9 cellular contexts compared by ENCODE assay signal in the genomic region with DNA sequence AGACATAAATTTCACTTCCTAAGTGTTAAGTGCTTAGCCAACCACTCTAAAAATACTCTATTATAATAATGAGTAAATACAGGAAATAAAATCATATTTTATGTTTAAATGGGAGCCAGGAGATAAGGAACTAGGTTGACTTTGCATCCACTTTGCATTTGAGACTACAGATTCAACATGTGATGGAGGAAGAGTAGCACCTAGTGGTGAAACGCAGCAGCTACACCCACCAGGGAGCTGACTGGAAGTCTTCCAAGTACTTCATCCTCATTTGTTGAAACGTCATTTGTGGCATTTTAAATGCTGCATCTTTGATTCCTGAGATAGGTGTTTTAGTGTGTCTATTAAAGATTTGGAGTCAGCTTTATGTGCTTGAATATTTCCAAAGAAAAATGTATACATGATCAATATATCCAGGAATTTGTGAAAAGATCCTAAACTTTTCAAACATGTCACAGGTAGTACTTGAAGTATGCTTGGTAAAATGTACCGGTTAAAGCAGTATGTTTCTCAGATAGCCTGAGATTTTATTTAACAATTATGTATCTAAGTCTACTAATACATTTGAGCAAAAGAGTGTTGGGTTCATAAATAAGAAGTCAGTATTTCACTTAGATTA. TPM values are rescaled to one million over a fixed set of nuclear protein-coding genes. Genes with fewer than 3 reads are reported as not detected.
A peak's percentile ranks its signal among the peaks of the same experiment; 100 is the strongest.
DNase-seq lines count a peak whose midpoint lies in the region; ATAC-seq, FAIRE-seq and TF ChIP-seq lines count a peak whose summit lies in the region.
"Had no signal": no experiment of that assay in that cellular context is flagged by ENCODE, and none has a peak within 500 bp of the region (broad histone marks: within the 10 kb centered on the region; RNA-seq: fewer than 3 reads in every experiment).

No MANE protein-coding gene starts in this region.

- H3K9me3 ChIP-seq in H1 (ENCODE audit: insufficient read depth in 2 of 2, low read depth in 1 of 2, low read length in 1 of 2): peaks cover 7 to 9% of the 10 kb centered on the region in 2 experiments; a peak in 3 of 4 replicates
- peaks cover 6% of the 10 kb centered on the region for H3K9me3 ChIP-seq in mucosa of descending colon

- H3K4me3 ChIP-seq in H1 (ENCODE audit: extremely low read depth in 1 of 4, insufficient read depth in 2 of 4, low read depth in 3 of 4, low read length in 4 of 4): no peak overlapping the region
- no peak overlapping the region for H3K4me3 ChIP-seq in mucosa of descending colon

- no peaks in the 10 kb centered on the region for H3K27me3 ChIP-seq in H1 (replicated peaks in 1 of 4; ENCODE audit: control insufficient read depth in 3 of 4, extremely low read depth in 1 of 4, insufficient read depth in 3 of 4, low read length in 3 of 4)

- no peak overlapping the region for H3K4me3 Mint-ChIP-seq in activated CD8-positive, alpha-beta T cell treated with anti-CD3 and anti-CD28 coated beads, Interleukin-2, amount 10 ng/mL, durations not matched to agents 7 days and 5 days
- no peak overlapping the region for H3K4me3 Mint-ChIP-seq in stimulated activated memory B cell treated with anti-CD40 and anti-IgM and Interleukin-4, amounts not matched to agents 10 μg/mL and 1 μg/mL and 100 μg/mL, for 72 hours

- no peak overlapping the region for H2AK5ac ChIP-seq in H1 (ENCODE audit: low read depth, low read length)

- no peak overlapping the region for H3K14ac ChIP-seq in H1 (ENCODE audit: insufficient read length)

- no peaks in the 10 kb centered on the region for H4K20me1 ChIP-seq in H1 (replicated peaks in 1 of 2; ENCODE audit: control insufficient read depth in 1 of 2, insufficient read depth in 2 of 2, low read length in 2 of 2)

- no peak overlapping the region for H3K9ac ChIP-seq in H1 (replicated peaks in 1 of 4; ENCODE audit: extremely low read depth in 1 of 4, low read depth in 3 of 4, low read length in 3 of 4)

- H2BK12ac ChIP-seq in H1 (ENCODE audit: low read depth, low read length): no peak overlapping the region

- no peaks in the 10 kb centered on the region for H3K4me1 Mint-ChIP-seq in activated CD8-positive, alpha-beta T cell treated with anti-CD3 and anti-CD28 coated beads, Interleukin-2, amount 10 ng/mL, durations not matched to agents 7 days and 5 days (ENCODE audit: low read depth)
- no peaks in the 10 kb centered on the region for H3K4me1 Mint-ChIP-seq in stimulated activated memory B cell treated with anti-CD40 and anti-IgM and Interleukin-4, amounts not matched to agents 10 μg/mL and 1 μg/mL and 100 μg/mL, for 72 hours

- H3K4me1 ChIP-seq in H1 (replicated peaks in 1 of 4; ENCODE audit: control insufficient read depth in 3 of 4, insufficient read depth in 4 of 4, low read length in 3 of 4) (no peaks in the 10 kb centered on the region), mucosa of descending colon (ENCODE audit: low read depth) (no peaks in the 10 kb centered on the region)

- H3K23me2 ChIP-seq in H1 (ENCODE audit: low read depth, low read length): peaks cover 3% of the 10 kb centered on the region; the same call in 1 of the 2 replicates

- H3K4me2 ChIP-seq in H1 (ENCODE audit: insufficient read depth in 1 of 2, low read depth in 2 of 2, low read length in 2 of 2): no peak overlapping the region

- no peak overlapping the region for H2AFZ ChIP-seq in H1 (ENCODE audit: low read length)

- TF ChIP-seq POLR2A in H1 (IDR thresholded peaks at IDR 0.05; ENCODE audit: control extremely low read depth in 1 of 2, low read depth in 2 of 2, low read length in 2 of 2): no peak

- no peak overlapping the region for H4K5ac ChIP-seq in H1 (ENCODE audit: insufficient read length, low read depth, low read length)

- FAIRE-seq in H1 (lab: Jason Lieb, UNC): peak; percentile 92

- no peak overlapping the region for H3K4ac ChIP-seq in H1 (replicated peaks; ENCODE audit: insufficient read length, low read depth, low read length)

- intact Hi-C loops in mucosa of descending colon (cut with DNase I, micrococcal nuclease): loop anchor here (5.0 to 10.0 kb wide), 3 partner anchors 239 to 1026 kb away; no protein-coding TSS in a partner anchor

- no peak for TF ChIP-seq EP300 in H1 (IDR thresholded peaks at IDR 0.05; ENCODE audit: borderline replicate concordance in 1 of 2, low read depth in 2 of 2, low read length in 2 of 2)

- H3K36me3 ChIP-seq in H1 (ENCODE audit: control insufficient read depth in 2 of 4, insufficient read depth in 4 of 4, low read length in 3 of 4) (no peaks in the 10 kb centered on the region), mucosa of descending colon (ENCODE audit: low read depth) (no peaks in the 10 kb centered on the region)

- H3K27me3 Mint-ChIP-seq in activated CD8-positive, alpha-beta T cell treated with anti-CD3 and anti-CD28 coated beads, Interleukin-2, amount 10 ng/mL, durations not matched to agents 7 days and 5 days (ENCODE audit: low read depth): peaks cover 24% of the 10 kb centered on the region
- H3K27me3 Mint-ChIP-seq in stimulated activated memory B cell treated with anti-CD40 and anti-IgM and Interleukin-4, amounts not matched to agents 10 μg/mL and 1 μg/mL and 100 μg/mL, for 72 hours: peaks cover 23% of the 10 kb centered on the region

- H4K8ac ChIP-seq in H1 (ENCODE audit: extremely low read depth, insufficient read depth, low read length): no peak overlapping the region

- DNase-seq in COR-L47 (lab: John Stamatoyannopoulos, UW) (peak; percentile 54), H1 (ENCODE audit: low read depth in 1 of 2, low spot score in 2 of 2) (peak; percentile 41 to 75), mucosa of descending colon (peak in 2 of 3 donors; percentile 63 to 81)
- peak; percentile 44 for DNase-seq in NK-92 treated with Interleukin-12 subunit alpha and Interleukin-12 subunit beta, amount 100 ng/mL, for 24 hours (lab: John Stamatoyannopoulos, UW)
- DNase-seq in activated CD8-positive, alpha-beta T cell treated with anti-CD3 and anti-CD28 coated beads, Interleukin-2, amount 10 ng/mL, durations not matched to agents 7 days and 5 days: peak; percentile 78

- no peak overlapping the region for H3K18ac ChIP-seq in H1 (ENCODE audit: extremely low read depth, low read length)

- no peaks in the 10 kb centered on the region for H3K79me2 ChIP-seq in H1 (ENCODE audit: control insufficient read depth in 1 of 2, insufficient read depth in 2 of 2, low read length in 2 of 2)

- no peak overlapping the region for H2BK5ac ChIP-seq in H1 (ENCODE audit: low read depth, low read length)

- H2BK120ac ChIP-seq in H1 (replicated peaks; ENCODE audit: low read depth, low read length): no peak overlapping the region

- CTCF ChIA-PET in activated CD8-positive, alpha-beta T cell treated with anti-CD3 and anti-CD28 coated beads, Interleukin-2, amount 10 ng/mL, durations not matched to agents 7 days and 5 days (lab: Charles Lee): interaction anchor here (0.7 to 1.5 kb wide), 26 partner anchors 9 to 1208 kb away, joined by 3 to 12 read pairs (median 4); a partner anchor contains a TSS
- CTCF ChIA-PET in H1 (lab: Charles Lee; ENCODE audit: partially characterized antibody): interaction anchor here (0.8 to 2.7 kb wide), 21 partner anchors 9 to 1206 kb away, joined by 3 to 16 read pairs (median 5); a partner anchor contains a TSS

- TF ChIP-seq RAD21 in H1 (IDR thresholded peaks at IDR 0.05 in 1 of 2, conservative IDR thresholded peaks at IDR 0.05 in 1 of 2; ENCODE audit: low read depth in 2 of 2, low read length in 2 of 2): peak; percentile 98 to 99

- ATAC-seq in GM19467 (IDR thresholded peaks at IDR 0.05; ENCODE audit: unreplicated experiment): peak; percentile 92
- ATAC-seq in HG03521 (IDR thresholded peaks at IDR 0.05; ENCODE audit: unreplicated experiment): peak; percentile 92
- ATAC-seq in activated CD8-positive, alpha-beta T cell treated with anti-CD3 and anti-CD28 coated beads, Interleukin-2, amount 10 ng/mL, durations not matched to agents 7 days and 5 days: peak; percentile 61
- peak; percentile 93 for ATAC-seq in mucosa of descending colon
- ATAC-seq in stimulated activated memory B cell treated with anti-CD40 and anti-IgM and Interleukin-4, amounts not matched to agents 10 μg/mL and 1 μg/mL and 100 μg/mL, for 72 hours: peak; percentile 62

- TF ChIP-seq CTCF in H1 (IDR thresholded peaks at IDR 0.05; ENCODE audit: control extremely low read depth in 1 of 3, insufficient read depth in 1 of 3, low read depth in 1 of 3, low read length in 3 of 3) (peak; percentile 75 to 99 (median 82)), mucosa of descending colon (IDR thresholded peaks at IDR 0.05) (peak; percentile 90)

- H3K23ac ChIP-seq in H1 (ENCODE audit: insufficient read length): no peak overlapping the region

- POLR2A ChIA-PET in activated CD8-positive, alpha-beta T cell treated with anti-CD3 and anti-CD28 coated beads, Interleukin-2, amount 10 ng/mL, durations not matched to agents 7 days and 5 days (lab: Charles Lee): no interaction called here
- POLR2A ChIA-PET in H1 (lab: Charles Lee; ENCODE audit: partially characterized antibody): no interaction called here

- no peak overlapping the region for H3K27ac ChIP-seq in H1 (ENCODE audit: low read depth, low read length)

- H4K91ac ChIP-seq in H1 (replicated peaks; ENCODE audit: insufficient read length, low read length): no peak overlapping the region

- H3K79me1 ChIP-seq in H1 (ENCODE audit: low read depth, low read length): no peaks in the 10 kb centered on the region

- H2BK15ac ChIP-seq in H1 (ENCODE audit: low read length): no peak overlapping the region

- H3K56ac ChIP-seq in H1 (replicated peaks; ENCODE audit: insufficient read length, low read depth, low read length): no peak overlapping the region

- peaks cover 6% of the 10 kb centered on the region for H3K9me3 Mint-ChIP-seq in activated CD8-positive, alpha-beta T cell treated with anti-CD3 and anti-CD28 coated beads, Interleukin-2, amount 10 ng/mL, durations not matched to agents 7 days and 5 days (ENCODE audit: insufficient read depth)
- H3K9me3 Mint-ChIP-seq in stimulated activated memory B cell treated with anti-CD40 and anti-IgM and Interleukin-4, amounts not matched to agents 10 μg/mL and 1 μg/mL and 100 μg/mL, for 72 hours: peaks cover 6% of the 10 kb centered on the region

- H2BK20ac ChIP-seq in H1 (ENCODE audit: low read length): no peak overlapping the region

- H3K36me3 Mint-ChIP-seq in activated CD8-positive, alpha-beta T cell treated with anti-CD3 and anti-CD28 coated beads, Interleukin-2, amount 10 ng/mL, durations not matched to agents 7 days and 5 days (ENCODE audit: low read depth): peaks cover 2% of the 10 kb centered on the region
- H3K36me3 Mint-ChIP-seq in stimulated activated memory B cell treated with anti-CD40 and anti-IgM and Interleukin-4, amounts not matched to agents 10 μg/mL and 1 μg/mL and 100 μg/mL, for 72 hours: peaks cover 7% of the 10 kb centered on the region

- 36% methylated on average over 3 of the region's 3 CpGs; no CpG with 5 or more reads in 1 of the 2 experiments for WGBS in H1 (ENCODE audit: extremely low coverage in 1 of 2, insufficient coverage in 1 of 2, insufficient read length in 1 of 2, insufficient replicate concordance in 2 of 2, low coverage in 1 of 2, low lambda C conversion rate in 2 of 2, missing lambda C conversion rate in 1 of 2), 2 experiments

- H3K27ac Mint-ChIP-seq in activated CD8-positive, alpha-beta T cell treated with anti-CD3 and anti-CD28 coated beads, Interleukin-2, amount 10 ng/mL, durations not matched to agents 7 days and 5 days: no peak overlapping the region
- no peak overlapping the region for H3K27ac Mint-ChIP-seq in stimulated activated memory B cell treated with anti-CD40 and anti-IgM and Interleukin-4, amounts not matched to agents 10 μg/mL and 1 μg/mL and 100 μg/mL, for 72 hours

RNA-seq across cellular contexts. Expression of a gene that starts 17.4 kb away (rescaled TPM):
- 1 to 10 TPM; 5.8 to 6.3 TPM for total RNA-seq in activated CD8-positive, alpha-beta T cell treated with anti-CD3 and anti-CD28 coated beads, Interleukin-2, amount 10 ng/mL, durations not matched to agents 7 days and 5 days
- total RNA-seq in H1 (2021; fragmentation: NEBNext Ultra II Directional; extraction: Animal tissue kit (Norgen Biotek cat#: 25700)): 9.1 and 9.6 TPM in 2 replicates
- 2.5 and 2.7 TPM in 2 replicates for polyA plus RNA-seq in H1 (2011; rRNA removed)
- polyA plus RNA-seq in H1 (2011; cell fraction: cytosol; rRNA removed): 2.1 TPM
- 3.3 TPM for polyA plus RNA-seq in H1 (2011; cell fraction: nucleus; rRNA removed)
- polyA plus RNA-seq in H1 (2012, experiment 1 of 2): 2.6 to 4.9 TPM (median 3.5 TPM) in 4 replicates
- polyA plus RNA-seq in H1 (2012, experiment 2 of 2): 0.73 TPM
- 5.1 TPM for polyA plus RNA-seq in H1 (2013, experiment 1 of 2)
- 4.5 TPM for polyA plus RNA-seq in H1 (2013, experiment 2 of 2)
- 3.5 and 4.1 TPM in 2 replicates for polyA minus RNA-seq in H1 (2011; rRNA and poly(A)+ RNA removed)
- polyA minus RNA-seq in H1 (2011; cell fraction: cytosol; rRNA and poly(A)+ RNA removed): 4.3 TPM
- polyA minus RNA-seq in H1 (2011; cell fraction: nucleus; rRNA and poly(A)+ RNA removed): 5.7 TPM
- 10 to 100 TPM; 26.2 to 62.4 (median 62.0) TPM for total RNA-seq in mucosa of descending colon

RNA-seq across cellular contexts. Expression of a gene that starts 44.7 kb away (rescaled TPM):
- not detected for total RNA-seq in activated CD8-positive, alpha-beta T cell treated with anti-CD3 and anti-CD28 coated beads, Interleukin-2, amount 10 ng/mL, durations not matched to agents 7 days and 5 days
- total RNA-seq in H1 (2021; fragmentation: NEBNext Ultra II Directional; extraction: Animal tissue kit (Norgen Biotek cat#: 25700)): not detected in 2 replicates
- not detected in 2 replicates for polyA plus RNA-seq in H1 (2011; rRNA removed)
- polyA plus RNA-seq in H1 (2011; cell fraction: cytosol; rRNA removed): not detected
- polyA plus RNA-seq in H1 (2011; cell fraction: nucleus; rRNA removed): not detected
- polyA plus RNA-seq in H1 (2012, experiment 1 of 2): not detected in 4 replicates
- not detected for polyA plus RNA-seq in H1 (2012, experiment 2 of 2)
- polyA plus RNA-seq in H1 (2013, experiment 1 of 2): not detected
- not detected for polyA plus RNA-seq in H1 (2013, experiment 2 of 2)
- polyA minus RNA-seq in H1 (2011; rRNA and poly(A)+ RNA removed): not detected in 2 replicates
- not detected for polyA minus RNA-seq in H1 (2011; cell fraction: cytosol; rRNA and poly(A)+ RNA removed)
- not detected for polyA minus RNA-seq in H1 (2011; cell fraction: nucleus; rRNA and poly(A)+ RNA removed)
- total RNA-seq in mucosa of descending colon: not detected
- total RNA-seq: T-helper 2 cell treated with Interferon-gamma antibody and Interleukin-4, amounts not matched to agents 100 ng/mL and 5 ng/mL, for 36 hours had no signal
